In the genomic region with DNA sequence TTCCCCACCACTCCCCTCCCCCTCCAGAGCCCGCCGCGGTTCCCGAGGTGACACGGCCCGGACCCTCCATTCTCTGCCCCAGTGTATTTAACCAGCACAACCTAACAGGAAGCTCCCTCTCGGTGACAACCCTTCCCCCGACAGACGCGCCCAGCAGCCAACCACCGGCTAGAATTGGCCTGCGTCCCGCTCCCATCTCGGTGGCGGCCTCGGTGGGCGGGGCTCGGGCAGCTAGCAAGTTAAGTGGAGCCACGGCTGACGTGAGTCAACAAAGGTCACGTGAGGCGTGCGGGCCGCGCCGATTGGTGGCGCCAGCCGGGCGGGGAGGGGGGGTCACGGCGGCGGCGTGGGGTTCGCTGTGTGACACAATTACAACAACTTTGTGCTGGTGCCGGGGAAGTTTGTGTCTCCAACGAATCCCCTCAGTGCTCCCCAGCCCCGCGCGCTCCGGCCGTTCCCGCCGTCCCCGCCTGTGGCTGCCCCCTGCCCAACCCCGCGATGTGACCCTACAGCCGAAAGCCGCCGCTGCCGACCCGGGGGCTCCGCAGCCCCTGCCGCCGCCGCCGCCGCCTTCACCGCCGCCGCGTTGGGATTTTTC, we compare ENCODE assay signal across 8 cellular contexts. TPM values are rescaled to one million over a fixed set of nuclear protein-coding genes. Genes with fewer than 3 reads are reported as not detected.
DNase-seq lines count a peak whose midpoint lies in the region; ATAC-seq and TF ChIP-seq lines count a peak whose summit lies in the region.

TSS of gene KDM6A (plus strand) at position 372 of the 598 bp plus-strand sequence. CDS start 364 bp downstream, outside the sequence.

- H3K4me3 Mint-ChIP-seq in natural killer cell treated with Interleukin-12 subunit alpha and Interleukin-12 subunit beta and Interleukin-15 and Interleukin-18, amount 100 ng/mL, for 72 hours: peak within 1 kb of the TSS; percentile 93

- ATAC-seq in RWPE2 (ENCODE audit: low read depth): peak; percentile 73
- peak; percentile 94 to 96 for ATAC-seq in natural killer cell treated with Interleukin-12 subunit alpha and Interleukin-12 subunit beta and Interleukin-15 and Interleukin-18, amount 100 ng/mL, for 72 hours
- peak; percentile 88 for ATAC-seq in stimulated activated naive CD8-positive, alpha-beta T cell treated with anti-CD3 and anti-CD28 coated beads, Interleukin-15, Interleukin-2, amounts not matched to agents 100 U/mL and 50 U/mL, for 24 hours

- no peaks in the 10 kb centered on the region for H3K4me1 ChIP-seq in RWPE2 (ENCODE audit: insufficient read depth, poor library complexity, severe bottlenecking)

- H3K27ac ChIP-seq in RWPE2 (ENCODE audit: poor library complexity, severe bottlenecking): peak within 1 kb of the TSS; percentile 77

- DNase-seq in EH (ENCODE audit: low read depth): peak; percentile 94
- peak; percentile 95 for DNase-seq in H4 (ENCODE audit: low spot score)
- DNase-seq in LoVo (ENCODE audit: low spot score): peak; percentile 90
- peak; percentile 92 for DNase-seq in RWPE2 (ENCODE audit: low spot score)
- peak; percentile 94 for DNase-seq in activated effector memory CD4-positive, alpha-beta T cell treated with Interleukin-2 at 50 U/mL for 16 hours
- peak; percentile 96 for DNase-seq in fibroblast of pulmonary artery (ENCODE audit: low read depth)
- peak; percentile 100 for DNase-seq in natural killer cell treated with Interleukin-12 subunit alpha and Interleukin-12 subunit beta and Interleukin-15 and Interleukin-18, amount 100 ng/mL, for 72 hours (ENCODE audit: low spot score)
- peak; percentile 93 for DNase-seq in stimulated activated naive CD8-positive, alpha-beta T cell treated with anti-CD3 and anti-CD28 coated beads, Interleukin-15, Interleukin-2, amounts not matched to agents 100 U/mL and 50 U/mL, for 24 hours

- H3K36me3 ChIP-seq in RWPE2 (ENCODE audit: low read depth): 0 out of 2 replicates have a peak, but pooled peaks cover 4% of the 10 kb centered on the region

- H3K4me3 ChIP-seq in RWPE2 (ENCODE audit: severe bottlenecking) (peak within 1 kb of the TSS; percentile 93), fibroblast of pulmonary artery (replicated peaks; ENCODE audit: low read depth, low read length) (peak within 1 kb of the TSS; percentile 78)

- H3K27me3 ChIP-seq in RWPE2 (ENCODE audit: insufficient read depth, poor library complexity, severe bottlenecking): no peaks in the 10 kb centered on the region

- H3K27me3 Mint-ChIP-seq in natural killer cell treated with Interleukin-12 subunit alpha and Interleukin-12 subunit beta and Interleukin-15 and Interleukin-18, amount 100 ng/mL, for 72 hours: no peaks in the 10 kb centered on the region

- H3K27ac Mint-ChIP-seq in natural killer cell treated with Interleukin-12 subunit alpha and Interleukin-12 subunit beta and Interleukin-15 and Interleukin-18, amount 100 ng/mL, for 72 hours: peak within 1 kb of the TSS; percentile 84 to 96

- no peaks in the 10 kb centered on the region for H3K9me3 Mint-ChIP-seq in natural killer cell treated with Interleukin-12 subunit alpha and Interleukin-12 subunit beta and Interleukin-15 and Interleukin-18, amount 100 ng/mL, for 72 hours

- no peaks in the 10 kb centered on the region for H3K9me3 ChIP-seq in RWPE2 (ENCODE audit: severe bottlenecking)

- H3K4me1 Mint-ChIP-seq in natural killer cell treated with Interleukin-12 subunit alpha and Interleukin-12 subunit beta and Interleukin-15 and Interleukin-18, amount 100 ng/mL, for 72 hours (ENCODE audit: low read depth in 2 of 2): peaks cover 6 to 25% of the 10 kb centered on the region in 2 donors

- TF ChIP-seq CTCF in RWPE2 (IDR thresholded peaks at IDR 0.05; ENCODE audit: poor library complexity, severe bottlenecking) (no peak), fibroblast of pulmonary artery (IDR thresholded peaks at IDR 0.05; ENCODE audit: low read length, missing control alignments) (no peak)

- no peaks in the 10 kb centered on the region for H3K36me3 Mint-ChIP-seq in natural killer cell treated with Interleukin-12 subunit alpha and Interleukin-12 subunit beta and Interleukin-15 and Interleukin-18, amount 100 ng/mL, for 72 hours

RNA-seq across cellular contexts. Expression of gene KDM6A, which starts in this region (rescaled TPM):
- total RNA-seq in H4 (2014; rRNA removed; shearing (Covaris generic)): 8.3 and 15.5 TPM in 2 replicates
- total RNA-seq in natural killer cell treated with Interleukin-12 subunit alpha and Interleukin-12 subunit beta and Interleukin-15 and Interleukin-18, amount 100 ng/mL, for 72 hours: 10 to 100 TPM; 31.9 to 68.6 TPM

Comparison
In these comparisons a context has a peak if more than half of its experiments do, and no peak if none do; other contexts are left out.
1. Peak in every context shown above with its lines: DNase-seq, ATAC-seq, H3K4me3 ChIP-seq and H3K27ac ChIP-seq.